In the genomic region with DNA sequence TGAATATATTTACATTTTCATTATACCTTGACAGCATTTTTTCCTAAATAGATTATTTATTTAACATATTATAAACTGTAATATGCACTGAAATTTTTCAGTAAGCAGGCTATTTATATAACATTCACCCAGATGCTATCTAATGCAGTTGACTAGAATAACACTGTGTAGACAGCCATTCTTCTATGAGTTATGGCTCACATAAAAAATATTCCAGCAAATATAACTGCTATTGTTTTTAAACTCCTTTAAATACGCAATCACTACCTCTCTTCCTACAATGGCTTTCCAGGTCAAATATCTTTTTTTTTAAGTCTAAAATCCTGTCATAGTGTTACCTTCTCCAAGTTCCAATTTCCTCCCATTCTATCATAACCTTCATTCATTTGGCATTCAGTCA, we compare ENCODE assay signal across 1 cellular context.
TF ChIP-seq lines count a peak whose summit lies in the region.

No MANE protein-coding gene starts in this region.

TF ChIP-seq in endothelial cell of umbilical vein, 7 proteins besides CTCF, POLR2A, EP300 and RAD21 (continued from another document):
- no peak for TF ChIP-seq MYC (IDR thresholded peaks at IDR 0.05; ENCODE audit: low read depth, low read length)
- TF ChIP-seq FOS (IDR thresholded peaks at IDR 0.05; ENCODE audit: borderline replicate concordance, insufficient read depth, low read length): no peak
